36 cellular contexts compared by ENCODE assay signal in the genomic region with DNA sequence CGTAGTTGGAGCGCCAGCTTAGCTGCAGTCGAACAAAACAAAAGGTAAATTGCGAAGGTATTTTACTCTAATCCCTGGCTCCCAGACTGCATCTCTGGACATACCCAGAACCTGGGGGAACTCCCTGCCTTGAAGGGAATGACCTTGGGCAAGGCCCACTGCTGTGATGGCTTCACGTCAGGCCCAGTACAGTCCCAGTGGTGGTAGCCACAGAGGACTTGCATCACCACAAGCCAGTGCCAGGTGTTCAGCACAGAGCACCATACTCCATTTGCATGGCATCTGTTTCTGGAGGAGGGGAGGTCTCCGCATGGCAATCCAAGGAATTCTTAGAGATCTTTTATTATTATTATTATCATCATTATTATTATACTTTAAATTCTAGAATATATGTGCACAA. TPM values are rescaled to one million over a fixed set of nuclear protein-coding genes. Genes with fewer than 3 reads are reported as not detected.
DNase-seq lines count a peak whose midpoint lies in the region; ATAC-seq and TF ChIP-seq lines count a peak whose summit lies in the region.
"Had no signal": no experiment of that assay in that cellular context is flagged by ENCODE, and none has a peak within 500 bp of the region (broad histone marks: within the 10 kb centered on the region; RNA-seq: fewer than 3 reads in every experiment).

No MANE protein-coding gene starts in this region.

- no peak overlapping the region for H3K4me3 Mint-ChIP-seq in osteocyte (ENCODE audit: unreplicated experiment)
- H3K4me3 Mint-ChIP-seq in activated T-helper 1 cell treated with anti-CD3 and anti-CD28 coated beads, Interleukin-12 subunit alpha, Interleukin-12 subunit beta, Interleukin-2, Interleukin-4 antibody, amounts not matched to agents 30 ng/mL and 10 ng/mL and 1 ng/mL, durations not matched to agents 14 hours and 24 hours and 36 hours: no peak overlapping the region
- no peak overlapping the region for H3K4me3 Mint-ChIP-seq in stimulated activated memory B cell treated with anti-CD40 and anti-IgM and Interleukin-4, amounts not matched to agents 10 μg/mL and 1 μg/mL and 100 μg/mL, for 72 hours
- H3K4me3 Mint-ChIP-seq: B cell; CD14-positive monocyte; CD4-positive, alpha-beta memory T cell; CD4-positive, alpha-beta T cell; CD4-positive, CD25-positive, alpha-beta regulatory T cell; CD8-positive, alpha-beta memory T cell; CD8-positive, alpha-beta T cell had no signal

- H3K36me3 Mint-ChIP-seq in osteocyte (ENCODE audit: unreplicated experiment): no peaks in the 10 kb centered on the region
- no peaks in the 10 kb centered on the region for H3K36me3 Mint-ChIP-seq in activated T-helper 1 cell treated with anti-CD3 and anti-CD28 coated beads, Interleukin-12 subunit alpha, Interleukin-12 subunit beta, Interleukin-2, Interleukin-4 antibody, amounts not matched to agents 30 ng/mL and 10 ng/mL and 1 ng/mL, durations not matched to agents 14 hours and 24 hours and 36 hours (ENCODE audit: low read depth)
- H3K36me3 Mint-ChIP-seq in stimulated activated memory B cell treated with anti-CD40 and anti-IgM and Interleukin-4, amounts not matched to agents 10 μg/mL and 1 μg/mL and 100 μg/mL, for 72 hours: no peaks in the 10 kb centered on the region
- H3K36me3 Mint-ChIP-seq: CD14-positive monocyte; CD4-positive, alpha-beta memory T cell; CD4-positive, CD25-positive, alpha-beta regulatory T cell; CD8-positive, alpha-beta T cell had no signal

- H3K9me3 ChIP-seq in osteoblast (ENCODE audit: low read depth, low read length): no peaks in the 10 kb centered on the region
- H3K9me3 ChIP-seq: A549, BE2C, BLaER1, Caco-2 had no signal

- no peaks in the 10 kb centered on the region for H3K4me1 Mint-ChIP-seq in osteocyte (ENCODE audit: unreplicated experiment)
- no peaks in the 10 kb centered on the region for H3K4me1 Mint-ChIP-seq in activated T-helper 1 cell treated with anti-CD3 and anti-CD28 coated beads, Interleukin-12 subunit alpha, Interleukin-12 subunit beta, Interleukin-2, Interleukin-4 antibody, amounts not matched to agents 30 ng/mL and 10 ng/mL and 1 ng/mL, durations not matched to agents 14 hours and 24 hours and 36 hours (ENCODE audit: low read depth)
- no peaks in the 10 kb centered on the region for H3K4me1 Mint-ChIP-seq in stimulated activated memory B cell treated with anti-CD40 and anti-IgM and Interleukin-4, amounts not matched to agents 10 μg/mL and 1 μg/mL and 100 μg/mL, for 72 hours
- H3K4me1 Mint-ChIP-seq: B cell; CD14-positive monocyte; CD4-positive, CD25-positive, alpha-beta regulatory T cell; CD8-positive, alpha-beta memory T cell had no signal

- H3K27ac ChIP-seq in osteoblast (ENCODE audit: low read depth, low read length): no peak overlapping the region
- H3K27ac ChIP-seq: 22Rv1; A549; BLaER1; BLaER1 treated with 17β-estradiol and CSF1 and Interleukin-3, amounts not matched to agents 10 nM and 100 nM; C4-2B had no signal

- no peak overlapping the region for H3K4me3 ChIP-seq in osteoblast (ENCODE audit: insufficient read depth, low read length)
- H3K4me3 ChIP-seq: A549; BLaER1; BLaER1 treated with 17β-estradiol and CSF1 and Interleukin-3, amounts not matched to agents 10 nM and 100 nM had no signal

- no peak overlapping the region for H3K4me2 ChIP-seq in osteoblast (ENCODE audit: insufficient read depth, low read length)
- H3K4me2 ChIP-seq: A549; BLaER1; BLaER1 treated with 17β-estradiol and CSF1 and Interleukin-3, amounts not matched to agents 10 nM and 100 nM had no signal

- no peaks in the 10 kb centered on the region for H3K79me2 ChIP-seq in osteoblast (ENCODE audit: insufficient read depth, low read length)

- H3K36me3 ChIP-seq in osteoblast (ENCODE audit: insufficient read depth, low read length): no peaks in the 10 kb centered on the region
- H3K36me3 ChIP-seq: BE2C; BLaER1; BLaER1 treated with 17β-estradiol and CSF1 and Interleukin-3, amounts not matched to agents 10 nM and 100 nM had no signal

- peaks cover 19% of the 10 kb centered on the region for H3K9me3 Mint-ChIP-seq in osteocyte (ENCODE audit: unreplicated experiment)
- H3K9me3 Mint-ChIP-seq in activated T-helper 1 cell treated with anti-CD3 and anti-CD28 coated beads, Interleukin-12 subunit alpha, Interleukin-12 subunit beta, Interleukin-2, Interleukin-4 antibody, amounts not matched to agents 30 ng/mL and 10 ng/mL and 1 ng/mL, durations not matched to agents 14 hours and 24 hours and 36 hours: peaks cover 8% of the 10 kb centered on the region
- H3K9me3 Mint-ChIP-seq in stimulated activated memory B cell treated with anti-CD40 and anti-IgM and Interleukin-4, amounts not matched to agents 10 μg/mL and 1 μg/mL and 100 μg/mL, for 72 hours: no peaks in the 10 kb centered on the region
- H3K9me3 Mint-ChIP-seq: CD4-positive, alpha-beta memory T cell; CD4-positive, alpha-beta T cell; CD8-positive, alpha-beta T cell had no signal

- intact Hi-C loops in posterior vena cava (cut with DNase I): no loop called here
- intact Hi-C loops in activated T-helper 1 cell treated with anti-CD3 and anti-CD28 coated beads, Interleukin-12 subunit alpha, Interleukin-12 subunit beta, Interleukin-2, Interleukin-4 antibody, amounts not matched to agents 30 ng/mL and 10 ng/mL and 1 ng/mL, durations not matched to agents 14 hours and 24 hours and 36 hours (cut with micrococcal nuclease): no loop called here

- TF ChIP-seq CTCF in osteoblast (IDR thresholded peaks at IDR 0.05; ENCODE audit: extremely low read depth, low read depth, low read length) (no peak), osteocyte (IDR thresholded peaks at IDR 0.05) (no peak)

- no peaks in the 10 kb centered on the region for H3K4me1 ChIP-seq in osteoblast (ENCODE audit: insufficient read depth, low read length)
- H3K4me1 ChIP-seq: A549; BE2C; BLaER1; BLaER1 treated with 17β-estradiol and CSF1 and Interleukin-3, amounts not matched to agents 10 nM and 100 nM; Caco-2 had no signal

- no peak overlapping the region for H3K27ac Mint-ChIP-seq in osteocyte (ENCODE audit: unreplicated experiment)
- H3K27ac Mint-ChIP-seq in activated T-helper 1 cell treated with anti-CD3 and anti-CD28 coated beads, Interleukin-12 subunit alpha, Interleukin-12 subunit beta, Interleukin-2, Interleukin-4 antibody, amounts not matched to agents 30 ng/mL and 10 ng/mL and 1 ng/mL, durations not matched to agents 14 hours and 24 hours and 36 hours: no peak overlapping the region
- no peak overlapping the region for H3K27ac Mint-ChIP-seq in stimulated activated memory B cell treated with anti-CD40 and anti-IgM and Interleukin-4, amounts not matched to agents 10 μg/mL and 1 μg/mL and 100 μg/mL, for 72 hours
- H3K27ac Mint-ChIP-seq: B cell; CD14-positive monocyte; CD4-positive, alpha-beta T cell; CD4-positive, CD25-positive, alpha-beta regulatory T cell; CD8-positive, alpha-beta memory T cell; CD8-positive, alpha-beta T cell had no signal

- H4K20me1 ChIP-seq in osteoblast (ENCODE audit: insufficient read depth, low read length): no peaks in the 10 kb centered on the region
- H4K20me1 ChIP-seq: BLaER1; BLaER1 treated with 17β-estradiol and CSF1 and Interleukin-3, amounts not matched to agents 10 nM and 100 nM had no signal

- H3K27me3 Mint-ChIP-seq in osteocyte (ENCODE audit: unreplicated experiment): no peaks in the 10 kb centered on the region
- peaks cover 1% of the 10 kb centered on the region for H3K27me3 Mint-ChIP-seq in activated T-helper 1 cell treated with anti-CD3 and anti-CD28 coated beads, Interleukin-12 subunit alpha, Interleukin-12 subunit beta, Interleukin-2, Interleukin-4 antibody, amounts not matched to agents 30 ng/mL and 10 ng/mL and 1 ng/mL, durations not matched to agents 14 hours and 24 hours and 36 hours (ENCODE audit: insufficient read depth)
- no peaks in the 10 kb centered on the region for H3K27me3 Mint-ChIP-seq in stimulated activated memory B cell treated with anti-CD40 and anti-IgM and Interleukin-4, amounts not matched to agents 10 μg/mL and 1 μg/mL and 100 μg/mL, for 72 hours
- H3K27me3 Mint-ChIP-seq: B cell; CD4-positive, alpha-beta memory T cell; CD4-positive, alpha-beta T cell; CD4-positive, CD25-positive, alpha-beta regulatory T cell had no signal

- H2AFZ ChIP-seq in osteoblast (ENCODE audit: low read length): no peak overlapping the region

- ATAC-seq in stimulated activated memory B cell treated with anti-CD40 and anti-IgM and Interleukin-4, amounts not matched to agents 10 μg/mL and 1 μg/mL and 100 μg/mL, for 72 hours: no peak
- ATAC-seq: A549; CD8-positive, alpha-beta T cell had no signal

- DNase-seq in osteoblast (ENCODE audit: insufficient read length, low spot score, missing footprints) (peak; percentile 19), osteocyte (ENCODE audit: extremely low spot score, unreplicated experiment) (peak; percentile 67), posterior vena cava (ENCODE audit: low spot score) (peak; percentile 50), AG08396 (ENCODE audit: low spot score) (no peak)
- no peak for DNase-seq in activated T-helper 1 cell treated with anti-CD3 and anti-CD28 coated beads, Interleukin-12 subunit alpha, Interleukin-12 subunit beta, Interleukin-2, Interleukin-4 antibody, amounts not matched to agents 30 ng/mL and 10 ng/mL and 1 ng/mL, durations not matched to agents 14 hours and 24 hours and 36 hours (ENCODE audit: low spot score)
- DNase-seq: 8988T; ACHN; AML-193; BE2C; C1 segment of cervical spinal cord; Caco-2; Calu3; CD4-positive, alpha-beta memory T cell; CD4-positive, alpha-beta T cell; CD4-positive, CD25-positive, alpha-beta regulatory T cell; CD8-positive, alpha-beta memory T cell; CD8-positive, alpha-beta T cell; COR-L47; DMS 273 treated with DMSO at 0.1 percent for 48 hours; DMS153; DMS53; DMS79; DMS79 treated with DMSO at 0.1 percent for 48 hours; DND-41; EL had no signal

- H3K27me3 ChIP-seq in osteoblast (ENCODE audit: insufficient read depth, low read length): no peaks in the 10 kb centered on the region
- H3K27me3 ChIP-seq: BE2C had no signal

RNA-seq across cellular contexts. Expression of a gene that starts 5.6 kb away (rescaled TPM):
- total RNA-seq in osteoblast (not detected in 2 replicates), osteocyte (not detected in 2 replicates), posterior vena cava (not detected)
- not detected in 2 replicates for total RNA-seq in activated T-helper 1 cell treated with anti-CD3 and anti-CD28 coated beads, Interleukin-12 subunit alpha, Interleukin-12 subunit beta, Interleukin-2, Interleukin-4 antibody, amounts not matched to agents 30 ng/mL and 10 ng/mL and 1 ng/mL, durations not matched to agents 14 hours and 24 hours and 36 hours
- total RNA-seq: A172; A673; B cell; Caco-2; Calu3; CD4-positive, alpha-beta memory T cell; CD4-positive, alpha-beta T cell; CD4-positive, CD25-positive, alpha-beta regulatory T cell; CD8-positive, alpha-beta memory T cell; CD8-positive, alpha-beta T cell; Daoy had no signal

RNA-seq across cellular contexts. Expression of a gene that starts 51.8 kb away (rescaled TPM):
- total RNA-seq in osteoblast (not detected in 2 replicates), osteocyte (not detected in 2 replicates), posterior vena cava (not detected)
- total RNA-seq in activated T-helper 1 cell treated with anti-CD3 and anti-CD28 coated beads, Interleukin-12 subunit alpha, Interleukin-12 subunit beta, Interleukin-2, Interleukin-4 antibody, amounts not matched to agents 30 ng/mL and 10 ng/mL and 1 ng/mL, durations not matched to agents 14 hours and 24 hours and 36 hours: not detected in 2 replicates
- total RNA-seq: A172; A673; B cell; Caco-2; Calu3; CD4-positive, alpha-beta memory T cell; CD4-positive, alpha-beta T cell; CD4-positive, CD25-positive, alpha-beta regulatory T cell; CD8-positive, alpha-beta memory T cell; CD8-positive, alpha-beta T cell; Daoy had no signal

Comparison
In these comparisons a context has a peak if more than half of its experiments do, and no peak if none do; other contexts are left out.
1. DNase-seq: peak in osteoblast (single experiment), osteocyte (single experiment) and posterior vena cava (single experiment); none in activated T-helper 1 cell treated with anti-CD3 and anti-CD28 coated beads, Interleukin-12 subunit alpha, Interleukin-12 subunit beta, Interleukin-2, Interleukin-4 antibody, amounts not matched to agents 30 ng/mL and 10 ng/mL and 1 ng/mL, durations not matched to agents 14 hours and 24 hours and 36 hours (single experiment) and AG08396 (single experiment).